Comparison of ENCODE assay signal across 15 cellular contexts in the genomic region with DNA sequence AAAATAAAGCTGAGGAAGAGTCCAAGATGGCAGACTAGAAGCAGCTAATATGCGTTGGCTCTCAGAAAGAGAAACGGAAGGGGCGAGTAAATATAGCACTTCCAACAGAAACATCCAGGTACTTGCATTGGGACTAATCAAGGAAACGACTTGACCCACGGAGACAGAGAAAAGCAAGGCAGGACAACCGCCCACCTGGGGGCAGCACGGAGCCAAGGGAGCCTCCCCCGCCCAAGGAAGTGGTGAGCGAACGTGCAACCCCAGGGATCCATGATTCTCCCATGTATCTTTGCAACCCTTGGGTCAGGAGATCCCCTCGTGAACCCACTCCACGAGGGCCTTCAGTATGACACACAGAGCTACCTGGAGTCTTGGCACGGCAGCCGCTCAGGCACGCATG. TPM values are rescaled to one million over a fixed set of nuclear protein-coding genes. Genes with fewer than 3 reads are reported as not detected.
A peak's percentile ranks its signal among the peaks of the same experiment; 100 is the strongest.
DNase-seq lines count a peak whose midpoint lies in the region; ATAC-seq, FAIRE-seq and TF ChIP-seq lines count a peak whose summit lies in the region.
"Had no signal": no experiment of that assay in that cellular context is flagged by ENCODE, and none has a peak within 500 bp of the region (broad histone marks: within the 10 kb centered on the region; RNA-seq: fewer than 3 reads in every experiment).

No MANE protein-coding gene starts in this region.

- no peaks in the 10 kb centered on the region for H3K4me1 Mint-ChIP-seq in T-cell
- H3K4me1 Mint-ChIP-seq: activated CD4-positive, alpha-beta T cell treated with anti-CD3 and anti-CD28 coated beads, Interleukin-2, amount 10 ng/mL, durations not matched to agents 24 days and 14 days had no signal

- H3K4me2 ChIP-seq in A549: no peak overlapping the region

- 17% methylated on average over 15 of the region's 15 CpGs for WGBS in A549 (ENCODE audit: missing lambda C conversion rate)

- no peaks in the 10 kb centered on the region for H3K27me3 Mint-ChIP-seq in T-cell
- H3K27me3 Mint-ChIP-seq: activated CD4-positive, alpha-beta T cell treated with anti-CD3 and anti-CD28 coated beads, Interleukin-2, amount 10 ng/mL, durations not matched to agents 24 days and 14 days had no signal

- H3K4me3 Mint-ChIP-seq in T-cell: no peak overlapping the region
- H3K4me3 Mint-ChIP-seq: activated CD4-positive, alpha-beta T cell treated with anti-CD3 and anti-CD28 coated beads, Interleukin-2, amount 10 ng/mL, durations not matched to agents 24 days and 14 days had no signal

- TF ChIP-seq CTCF in A549 (IDR thresholded peaks at IDR 0.05): no peak
- peak; percentile 63 for TF ChIP-seq CTCF in GM12872 (IDR thresholded peaks at IDR 0.05; ENCODE audit: insufficient read depth, low read depth, low read length)

- FAIRE-seq in A549 (lab: Jason Lieb, UNC): no peak

- H3K4me1 ChIP-seq in A549: no peaks in the 10 kb centered on the region

- no peaks in the 10 kb centered on the region for H3K9me3 ChIP-seq in A549

- TF ChIP-seq EP300 in A549 (IDR thresholded peaks at IDR 0.05): no peak

- peak; percentile 34 to 78; a peak in 4 of 6 replicates for ATAC-seq in A549
- no peak for ATAC-seq in HG03108 (IDR thresholded peaks at IDR 0.05; ENCODE audit: unreplicated experiment)
- ATAC-seq in T-cell (replicated peaks in 1 of 4): no peak
- ATAC-seq: activated naive CD4-positive, alpha-beta T cell treated with anti-CD3 and anti-CD28 coated beads, Interleukin-2, amount 50 U/mL, for 72 hours; Right ventricle myocardium inferior; stimulated activated naive CD8-positive, alpha-beta T cell treated with anti-CD3 and anti-CD28 coated beads, Interleukin-15, Interleukin-2, amounts not matched to agents 100 U/mL and 50 U/mL, for 24 hours had no signal

- H3K36me3 Mint-ChIP-seq in T-cell: no peaks in the 10 kb centered on the region
- H3K36me3 Mint-ChIP-seq: activated naive CD4-positive, alpha-beta T cell treated with anti-CD3 and anti-CD28 coated beads, Interleukin-2, amount 50 U/mL, for 72 hours had no signal

- TF ChIP-seq POLR2A in A549 (IDR thresholded peaks at IDR 0.05; ENCODE audit: low read length): no peak

- peak in 1 of 2 experiments; percentile 51 for DNase-seq in A549 (ENCODE audit: low read depth in 1 of 2, low spot score in 1 of 2)
- peak; percentile 45 for DNase-seq in NCI-H146 (lab: John Stamatoyannopoulos, UW)
- peak; percentile 67 for DNase-seq in ecto neural progenitor cell (ENCODE audit: low spot score)
- no peak for DNase-seq in NCI-H446 treated with DMSO at 0.1 percent for 48 hours (lab: John Stamatoyannopoulos, UW)
- DNase-seq in anterior cingulate cortex (lab: John Stamatoyannopoulos, UW): no peak
- DNase-seq in T-cell: no peak
- DNase-seq: activated CD4-positive, alpha-beta T cell treated with anti-CD3 and anti-CD28 coated beads, Interleukin-2, amount 10 ng/mL, durations not matched to agents 24 days and 14 days; AML-193; effector CD8-positive, alpha-beta T cell; MV-4-11; stimulated activated naive CD8-positive, alpha-beta T cell treated with anti-CD3 and anti-CD28 coated beads, Interleukin-15, Interleukin-2, amounts not matched to agents 100 U/mL and 50 U/mL, for 24 hours had no signal

- peaks cover 0 to 14% (median 9%) of the 10 kb centered on the region in 3 donors for H3K9me3 Mint-ChIP-seq in T-cell
- H3K9me3 Mint-ChIP-seq: activated CD4-positive, alpha-beta T cell treated with anti-CD3 and anti-CD28 coated beads, Interleukin-2, amount 10 ng/mL, durations not matched to agents 24 days and 14 days had no signal

- no peak overlapping the region for H3K27ac Mint-ChIP-seq in T-cell
- H3K27ac Mint-ChIP-seq: activated CD4-positive, alpha-beta T cell treated with anti-CD3 and anti-CD28 coated beads, Interleukin-2, amount 10 ng/mL, durations not matched to agents 24 days and 14 days; activated naive CD4-positive, alpha-beta T cell treated with anti-CD3 and anti-CD28 coated beads, Interleukin-2, amount 50 U/mL, for 72 hours had no signal

- POLR2A ChIA-PET in A549 (lab: Yijun Ruan, JAX): no interaction called here
- POLR2A ChIA-PET in T-cell (lab: Charles Lee): no interaction called here

- CTCF ChIA-PET in A549 (lab: Yijun Ruan, JAX): no interaction called here
- CTCF ChIA-PET in T-cell (lab: Charles Lee): interaction anchor here in 1 of 2 donors (0.5 kb wide), 1 partner anchor 329 kb away, joined by 5 read pairs; no protein-coding TSS in a partner anchor

- H3K27ac ChIP-seq in A549: no peak overlapping the region

- no peak overlapping the region for H3K4me3 ChIP-seq in A549

- peak in 1 of 2 experiments; percentile 28; a peak in 1 of 5 replicates for TF ChIP-seq RAD21 in A549 (conservative IDR thresholded peaks at IDR 0.05 in 1 of 2, IDR thresholded peaks at IDR 0.05 in 1 of 2)

TF ChIP-seq in A549, 52 proteins besides CTCF, POLR2A, EP300 and RAD21:
- no peak for TF ChIP-seq ZFP36 (IDR thresholded peaks at IDR 0.05; ENCODE audit: borderline replicate concordance, partially characterized antibody)
- TF ChIP-seq TP53 (CRISPR knock-in tag; IDR thresholded peaks at IDR 0.05): no peak
- TF ChIP-seq RNF2 (IDR thresholded peaks at IDR 0.05; ENCODE audit: borderline replicate concordance, low read depth): no peak
- no peak for TF ChIP-seq KDM1A (IDR thresholded peaks at IDR 0.05; ENCODE audit: low read depth)
- TF ChIP-seq NR3C1 (IDR thresholded peaks at IDR 0.05): no peak
- no peak for TF ChIP-seq GATA3 (IDR thresholded peaks at IDR 0.05; ENCODE audit: borderline replicate concordance)
- no peak for TF ChIP-seq CHD2 (IDR thresholded peaks at IDR 0.05; ENCODE audit: low read length, partially characterized antibody)

RNA-seq across cellular contexts. Expression of a gene that starts 45.4 kb away (rescaled TPM):
- polyA plus RNA-seq in A549 (2011; rRNA removed) (not detected in 2 replicates), A549 (2017; fragmentation: RNase III; extraction: RNeasy Plus Mini Kit Qiagen cat#74134 plus additional on column Dnase treatment) (not detected in 3 replicates)
- polyA plus RNA-seq in A549 (2012; cell fraction: cytosol; rRNA removed): not detected in 2 replicates
- not detected in 2 replicates for polyA plus RNA-seq in A549 (2012; cell fraction: nucleus; rRNA removed)
- polyA minus RNA-seq in A549 (2011; rRNA and poly(A)+ RNA removed): not detected in 2 replicates
- total RNA-seq in T-cell: not detected
- total RNA-seq: activated CD4-positive, alpha-beta T cell treated with anti-CD3 and anti-CD28 coated beads, Interleukin-2, amount 10 ng/mL, durations not matched to agents 24 days and 14 days; activated naive CD4-positive, alpha-beta T cell treated with anti-CD3 and anti-CD28 coated beads, Interleukin-2, amount 50 U/mL, for 72 hours; Right ventricle myocardium inferior had no signal

Comparison
In these comparisons a context has a peak if more than half of its experiments do, and no peak if none do; other contexts are left out.
1. ATAC-seq: peak in A549 (2 of 2); none in HG03108 (single experiment) and T-cell (0 of 4).
2. DNase-seq: peak in NCI-H146 (single experiment) and ecto neural progenitor cell (single experiment); none in NCI-H446 treated with DMSO at 0.1 percent for 48 hours (single experiment), anterior cingulate cortex (0 of 58) and T-cell (0 of 34).